36 cellular contexts compared by ENCODE assay signal in genomic region chr11:21115999-21116398, GRCh38.
"Had no signal": no experiment of that assay in that cellular context is flagged by ENCODE, and none has a peak within 500 bp of the region (broad histone marks: within the 10 kb centered on the region; RNA-seq: fewer than 3 reads in every experiment).

No MANE protein-coding gene starts in this region.

- H3K27ac ChIP-seq: ascending aorta, cardiac muscle cell, VCaP had no signal

- H3K9me3 ChIP-seq: ascending aorta had no signal

- H3K4me3 ChIP-seq: ascending aorta, cardiac muscle cell had no signal

- H3K4me1 ChIP-seq: ascending aorta had no signal

- H3K4me1 Mint-ChIP-seq: activated B cell treated with CpG ODN at 0.5 μM for 24 hours; activated CD4-positive, alpha-beta memory T cell treated with anti-CD3 and anti-CD28 coated beads, Interleukin-2, amount 10 ng/mL, durations not matched to agents 7 days and 5 days; activated CD4-positive, alpha-beta T cell treated with anti-CD3 and anti-CD28 coated beads, Interleukin-2, amount 10 ng/mL, durations not matched to agents 7 days and 5 days; activated CD8-positive, alpha-beta memory T cell treated with anti-CD3 and anti-CD28 coated beads, Interleukin-2, amount 10 ng/mL, durations not matched to agents 7 days and 5 days; activated naive CD4-positive, alpha-beta T cell treated with anti-CD3 and anti-CD28 coated beads, Interleukin-2, amount 10 ng/mL, durations not matched to agents 7 days and 5 days; activated naive CD4-positive, alpha-beta T cell treated with anti-CD3 and anti-CD28 coated beads, Interleukin-2, amount 50 U/mL, for 24 hours; activated naive CD8-positive, alpha-beta T cell treated with anti-CD3 and anti-CD28 coated beads, Interleukin-2, amount 10 ng/mL, durations not matched to agents 7 days and 5 days; activated naive CD8-positive, alpha-beta T cell treated with anti-CD3 and anti-CD28 coated beads, Interleukin-2, amount 50 U/mL, for 24 hours; central memory CD8-positive, alpha-beta T cell had no signal

- H3K36me3 Mint-ChIP-seq: activated CD8-positive, alpha-beta memory T cell treated with anti-CD3 and anti-CD28 coated beads, Interleukin-2, amount 10 ng/mL, durations not matched to agents 7 days and 5 days; activated naive CD4-positive, alpha-beta T cell treated with anti-CD3 and anti-CD28 coated beads, Interleukin-2, amount 10 ng/mL, durations not matched to agents 7 days and 5 days; activated naive CD4-positive, alpha-beta T cell treated with anti-CD3 and anti-CD28 coated beads, Interleukin-2, amount 50 U/mL, for 24 hours; activated naive CD8-positive, alpha-beta T cell; activated naive CD8-positive, alpha-beta T cell treated with anti-CD3 and anti-CD28 coated beads, Interleukin-2, amount 10 ng/mL, durations not matched to agents 7 days and 5 days; brain had no signal

- H3K9me3 Mint-ChIP-seq: activated naive CD4-positive, alpha-beta T cell treated with anti-CD3 and anti-CD28 coated beads, Interleukin-2, amount 50 U/mL, for 24 hours; activated naive CD8-positive, alpha-beta T cell treated with anti-CD3 and anti-CD28 coated beads, Interleukin-2, amount 10 ng/mL, durations not matched to agents 7 days and 5 days; activated naive CD8-positive, alpha-beta T cell treated with anti-CD3 and anti-CD28 coated beads, Interleukin-2, amount 50 U/mL, for 24 hours; brain; T-helper 1 cell treated with Interleukin-12 subunit alpha and Interleukin-12 subunit beta and Interleukin-4 antibody, amounts not matched to agents 30 μg/mL and 1 μg/mL, for 36 hours had no signal

- H3K27me3 Mint-ChIP-seq: activated B cell treated with CpG ODN at 0.5 μM for 24 hours; activated CD4-positive, alpha-beta memory T cell treated with anti-CD3 and anti-CD28 coated beads, Interleukin-2, amount 10 ng/mL, durations not matched to agents 7 days and 5 days; activated CD4-positive, alpha-beta T cell treated with anti-CD3 and anti-CD28 coated beads, Interleukin-2, amount 10 ng/mL, durations not matched to agents 7 days and 5 days; activated CD8-positive, alpha-beta memory T cell treated with anti-CD3 and anti-CD28 coated beads, Interleukin-2, amount 10 ng/mL, durations not matched to agents 7 days and 5 days; activated naive CD4-positive, alpha-beta T cell treated with anti-CD3 and anti-CD28 coated beads, Interleukin-2, amount 10 ng/mL, durations not matched to agents 7 days and 5 days; activated naive CD4-positive, alpha-beta T cell treated with anti-CD3 and anti-CD28 coated beads, Interleukin-2, amount 50 U/mL, for 24 hours; activated naive CD8-positive, alpha-beta T cell; activated naive CD8-positive, alpha-beta T cell treated with anti-CD3 and anti-CD28 coated beads, Interleukin-2, amount 10 ng/mL, durations not matched to agents 7 days and 5 days; activated naive CD8-positive, alpha-beta T cell treated with anti-CD3 and anti-CD28 coated beads, Interleukin-2, amount 50 U/mL, for 24 hours; activated T-cell treated with anti-CD3 and anti-CD28 coated beads, Interleukin-2, amount 50 U/mL, for 24 hours; central memory CD8-positive, alpha-beta T cell had no signal

- H3K27me3 ChIP-seq: ascending aorta, cardiac muscle cell had no signal

- H3K36me3 ChIP-seq: ascending aorta, cardiac muscle cell had no signal

- ATAC-seq: activated CD8-positive, alpha-beta memory T cell treated with anti-CD3 and anti-CD28 coated beads, Interleukin-2, amount 10 ng/mL, durations not matched to agents 7 days and 5 days; activated CD8-positive, alpha-beta T cell treated with anti-CD3 and anti-CD28 coated beads, Interleukin-2, amount 10 ng/mL, durations not matched to agents 7 days and 5 days; activated naive CD8-positive, alpha-beta T cell treated with anti-CD3 and anti-CD28 coated beads, Interleukin-2, amount 50 U/mL, for 24 hours had no signal

- DNase-seq: activated B cell treated with CpG ODN at 0.5 μM for 24 hours; activated CD4-positive, alpha-beta memory T cell treated with anti-CD3 and anti-CD28 coated beads, Interleukin-2, amount 10 ng/mL, durations not matched to agents 7 days and 5 days; activated CD4-positive, alpha-beta T cell treated with anti-CD3 and anti-CD28 coated beads for 48 hours; activated CD4-positive, alpha-beta T cell treated with anti-CD3 and anti-CD28 coated beads, Interleukin-2, amount 10 ng/mL, durations not matched to agents 7 days and 5 days; activated CD4-positive, alpha-beta T cell treated with anti-CD3 and anti-CD28 coated beads, Interleukin-2, amount 50 U/mL, for 48 hours; activated CD4-positive, CD25-positive, alpha-beta regulatory T cell treated with anti-CD3 and anti-CD28 coated beads, Interleukin-2, amount 50 U/mL, for 72 hours; activated CD8-positive, alpha-beta memory T cell treated with anti-CD3 and anti-CD28 coated beads for 24 hours; activated CD8-positive, alpha-beta memory T cell treated with anti-CD3 and anti-CD28 coated beads, Interleukin-2, amount 10 ng/mL, durations not matched to agents 7 days and 5 days; activated CD8-positive, alpha-beta memory T cell treated with anti-CD3 and anti-CD28 coated beads, Interleukin-2, amount 50 U/mL, for 48 hours; activated CD8-positive, alpha-beta T cell treated with anti-CD3 and anti-CD28 coated beads, Interleukin-2, amount 10 ng/mL, durations not matched to agents 7 days and 5 days; activated effector memory CD4-positive, alpha-beta T cell treated with Interleukin-2 at 50 U/mL for 16 hours; activated gamma-delta T cell; activated naive CD4-positive, alpha-beta T cell treated with anti-CD3 and anti-CD28 coated beads, Interleukin-2, amount 10 ng/mL, durations not matched to agents 7 days and 5 days; activated naive CD4-positive, alpha-beta T cell treated with Interleukin-2 at 50 U/mL for 16 hours; activated naive CD8-positive, alpha-beta T cell treated with anti-CD3 and anti-CD28 coated beads, Interleukin-2, amount 10 ng/mL, durations not matched to agents 7 days and 5 days; activated naive CD8-positive, alpha-beta T cell treated with anti-CD3 and anti-CD28 coated beads, Interleukin-2, amount 50 U/mL, for 24 hours; activated T-cell treated with anti-CD3 and anti-CD28 coated beads, Interleukin-2, amount 50 U/mL, for 24 hours; activated T-cell treated with anti-CD3 and anti-CD28 coated beads, Interleukin-2, amount 50 U/mL, for 48 hours; amygdala; anterior cingulate cortex; caudate nucleus; T-helper 1 cell; T-helper 2 cell; T-helper 9 cell had no signal

- H3K27ac Mint-ChIP-seq: activated B cell treated with CpG ODN at 0.5 μM for 24 hours; activated CD4-positive, alpha-beta memory T cell treated with anti-CD3 and anti-CD28 coated beads, Interleukin-2, amount 10 ng/mL, durations not matched to agents 7 days and 5 days; activated CD4-positive, alpha-beta T cell treated with anti-CD3 and anti-CD28 coated beads, Interleukin-2, amount 10 ng/mL, durations not matched to agents 7 days and 5 days; activated CD8-positive, alpha-beta memory T cell treated with anti-CD3 and anti-CD28 coated beads, Interleukin-2, amount 10 ng/mL, durations not matched to agents 7 days and 5 days; activated CD8-positive, alpha-beta T cell treated with anti-CD3 and anti-CD28 coated beads, Interleukin-2, amount 10 ng/mL, durations not matched to agents 7 days and 5 days; activated naive CD4-positive, alpha-beta T cell treated with anti-CD3 and anti-CD28 coated beads, Interleukin-2, amount 10 ng/mL, durations not matched to agents 7 days and 5 days; activated naive CD4-positive, alpha-beta T cell treated with anti-CD3 and anti-CD28 coated beads, Interleukin-2, amount 50 U/mL, for 24 hours; activated naive CD8-positive, alpha-beta T cell; activated naive CD8-positive, alpha-beta T cell treated with anti-CD3 and anti-CD28 coated beads, Interleukin-2, amount 10 ng/mL, durations not matched to agents 7 days and 5 days; activated naive CD8-positive, alpha-beta T cell treated with anti-CD3 and anti-CD28 coated beads, Interleukin-2, amount 50 U/mL, for 24 hours; activated T-cell treated with anti-CD3 and anti-CD28 coated beads, Interleukin-2, amount 50 U/mL, for 24 hours; activated T-helper 2 cell treated with anti-CD3 and anti-CD28 coated beads, Interferon-gamma antibody, Interleukin-2, Interleukin-4, amounts not matched to agents 10 μg/mL and 5 μg/mL and 100 μg/mL, durations not matched to agents 14 hours and 24 hours and 36 hours; brain; T-helper 1 cell treated with Interleukin-12 subunit alpha and Interleukin-12 subunit beta and Interleukin-4 antibody, amounts not matched to agents 30 μg/mL and 1 μg/mL, for 36 hours; T-helper 2 cell treated with Interferon-gamma antibody and Interleukin-4, amounts not matched to agents 5 μg/mL and 100 μg/mL, for 36 hours had no signal

- FAIRE-seq: bronchial epithelial cell, TTC549 had no signal

- H3K4me3 Mint-ChIP-seq: activated B cell treated with CpG ODN at 0.5 μM for 24 hours; activated CD4-positive, alpha-beta memory T cell treated with anti-CD3 and anti-CD28 coated beads, Interleukin-2, amount 10 ng/mL, durations not matched to agents 7 days and 5 days; activated CD4-positive, alpha-beta T cell treated with anti-CD3 and anti-CD28 coated beads, Interleukin-2, amount 10 ng/mL, durations not matched to agents 7 days and 5 days; activated CD8-positive, alpha-beta memory T cell treated with anti-CD3 and anti-CD28 coated beads, Interleukin-2, amount 10 ng/mL, durations not matched to agents 7 days and 5 days; activated CD8-positive, alpha-beta T cell treated with anti-CD3 and anti-CD28 coated beads, Interleukin-2, amount 10 ng/mL, durations not matched to agents 7 days and 5 days; activated naive CD4-positive, alpha-beta T cell treated with anti-CD3 and anti-CD28 coated beads, Interleukin-2, amount 10 ng/mL, durations not matched to agents 7 days and 5 days; activated naive CD4-positive, alpha-beta T cell treated with anti-CD3 and anti-CD28 coated beads, Interleukin-2, amount 50 U/mL, for 24 hours; activated naive CD8-positive, alpha-beta T cell; activated naive CD8-positive, alpha-beta T cell treated with anti-CD3 and anti-CD28 coated beads, Interleukin-2, amount 10 ng/mL, durations not matched to agents 7 days and 5 days; activated naive CD8-positive, alpha-beta T cell treated with anti-CD3 and anti-CD28 coated beads, Interleukin-2, amount 50 U/mL, for 24 hours; activated T-cell treated with anti-CD3 and anti-CD28 coated beads, Interleukin-2, amount 50 U/mL, for 24 hours; brain; central memory CD8-positive, alpha-beta T cell; T-helper 1 cell treated with Interleukin-12 subunit alpha and Interleukin-12 subunit beta and Interleukin-4 antibody, amounts not matched to agents 30 μg/mL and 1 μg/mL, for 36 hours; T-helper 2 cell treated with Interferon-gamma antibody and Interleukin-4, amounts not matched to agents 5 μg/mL and 100 μg/mL, for 36 hours had no signal
